Comparison of ENCODE assay signal across 9 cellular contexts in genomic region chr7:92057375-92057774, GRCh38.
DNase-seq lines count a peak whose midpoint lies in the region; ATAC-seq and TF ChIP-seq lines count a peak whose summit lies in the region.
"Had no signal": no experiment of that assay in that cellular context is flagged by ENCODE, and none has a peak within 500 bp of the region (broad histone marks: within the 10 kb centered on the region; RNA-seq: fewer than 3 reads in every experiment).

No MANE protein-coding gene starts in this region.

- DNase-seq in activated naive CD8-positive, alpha-beta T cell treated with anti-CD3 and anti-CD28 coated beads for 36 hours = no peak
- DNase-seq in kidney tubule cell (ENCODE audit: low spot score) = peak; percentile 3
- no peak for DNase-seq in upper lobe of right lung
- no peak for DNase-seq in GM19240 (ENCODE audit: insufficient read length, low spot score)
- DNase-seq in GF-D8 (lab: John Stamatoyannopoulos, UW) = no peak
- no peak for DNase-seq in vagina (ENCODE audit: extremely low spot score in 2 of 2)
- DNase-seq: activated T-cell treated with anti-CD3 and anti-CD28 coated beads, Interleukin-2, amount 50 U/mL, for 24 hours had no signal

- H3K4me3 Mint-ChIP-seq in activated naive CD8-positive, alpha-beta T cell = peak overlapping the region; percentile 43
- H3K4me3 Mint-ChIP-seq in activated naive CD8-positive, alpha-beta T cell treated with anti-CD3 and anti-CD28 coated beads for 36 hours = no peak overlapping the region
- H3K4me3 Mint-ChIP-seq in brain = peak overlapping the region in 1 of 5 experiments; percentile 57

- no peaks in the 10 kb centered on the region for H3K9me3 ChIP-seq in upper lobe of right lung
- H3K9me3 ChIP-seq in vagina = no peaks in the 10 kb centered on the region

- H3K9me3 Mint-ChIP-seq in activated naive CD8-positive, alpha-beta T cell (ENCODE audit: low read depth) = no peaks in the 10 kb centered on the region
- H3K9me3 Mint-ChIP-seq in activated naive CD8-positive, alpha-beta T cell treated with anti-CD3 and anti-CD28 coated beads for 36 hours = no peaks in the 10 kb centered on the region
- no peaks in the 10 kb centered on the region for H3K9me3 Mint-ChIP-seq in brain
- H3K9me3 Mint-ChIP-seq: activated T-cell treated with anti-CD3 and anti-CD28 coated beads, Interleukin-2, amount 50 U/mL, for 24 hours had no signal

- H3K36me3 Mint-ChIP-seq in activated naive CD8-positive, alpha-beta T cell = peaks cover 8% of the 10 kb centered on the region
- H3K36me3 Mint-ChIP-seq in activated naive CD8-positive, alpha-beta T cell treated with anti-CD3 and anti-CD28 coated beads for 36 hours = peaks cover 3% of the 10 kb centered on the region
- H3K36me3 Mint-ChIP-seq in brain = peaks cover 18% of the 10 kb centered on the region

- no peaks in the 10 kb centered on the region for H3K27me3 ChIP-seq in upper lobe of right lung
- no peaks in the 10 kb centered on the region for H3K27me3 ChIP-seq in vagina

- ATAC-seq in upper lobe of right lung = peak; percentile 72

- no peak overlapping the region for H3K27ac Mint-ChIP-seq in activated naive CD8-positive, alpha-beta T cell
- H3K27ac Mint-ChIP-seq in activated naive CD8-positive, alpha-beta T cell treated with anti-CD3 and anti-CD28 coated beads for 36 hours = no peak overlapping the region
- peak overlapping the region in 3 of 5 experiments; percentile 54 to 88 (median 76) for H3K27ac Mint-ChIP-seq in brain
- H3K27ac Mint-ChIP-seq: activated T-cell treated with anti-CD3 and anti-CD28 coated beads, Interleukin-2, amount 50 U/mL, for 24 hours had no signal

- H3K4me1 ChIP-seq in upper lobe of right lung (peaks cover 15% of the 10 kb centered on the region), vagina (peaks cover 11% of the 10 kb centered on the region)

- no peak for TF ChIP-seq CTCF in brain (conservative IDR thresholded peaks at IDR 0.05)
- TF ChIP-seq CTCF in upper lobe of right lung (IDR thresholded peaks at IDR 0.05) = no peak
- TF ChIP-seq CTCF in vagina (IDR thresholded peaks at IDR 0.05) = no peak

- H3K36me3 ChIP-seq in upper lobe of right lung (peaks cover 13% of the 10 kb centered on the region), vagina (peaks cover 0 to 17% of the 10 kb centered on the region in 2 donors)

- peaks cover 22% of the 10 kb centered on the region for H3K4me1 Mint-ChIP-seq in activated naive CD8-positive, alpha-beta T cell (ENCODE audit: low read depth)
- peaks cover 16% of the 10 kb centered on the region for H3K4me1 Mint-ChIP-seq in activated naive CD8-positive, alpha-beta T cell treated with anti-CD3 and anti-CD28 coated beads for 36 hours
- peaks cover 17% of the 10 kb centered on the region for H3K4me1 Mint-ChIP-seq in brain

- H3K27me3 Mint-ChIP-seq in activated naive CD8-positive, alpha-beta T cell = no peaks in the 10 kb centered on the region
- H3K27me3 Mint-ChIP-seq in activated naive CD8-positive, alpha-beta T cell treated with anti-CD3 and anti-CD28 coated beads for 36 hours = no peaks in the 10 kb centered on the region
- no peaks in the 10 kb centered on the region for H3K27me3 Mint-ChIP-seq in brain
- H3K27me3 Mint-ChIP-seq: activated T-cell treated with anti-CD3 and anti-CD28 coated beads, Interleukin-2, amount 50 U/mL, for 24 hours had no signal

- intact Hi-C loops in upper lobe of right lung (cut with DNase I) (no loop called here), vagina (cut with DNase I) (no loop called here)

- H3K27ac ChIP-seq in upper lobe of right lung = no peak overlapping the region
- no peak overlapping the region for H3K27ac ChIP-seq in vagina

- no peak for TF ChIP-seq POLR2A in vagina (IDR thresholded peaks at IDR 0.05)

- no peak overlapping the region for H3K4me3 ChIP-seq in upper lobe of right lung
- H3K4me3 ChIP-seq in vagina = no peak overlapping the region

Comparison
In these comparisons a context has a peak if more than half of its experiments do, and no peak if none do; other contexts are left out.
1. H3K27ac Mint-ChIP-seq: peak in brain (3 of 5); none in activated naive CD8-positive, alpha-beta T cell (single experiment) and activated naive CD8-positive, alpha-beta T cell treated with anti-CD3 and anti-CD28 coated beads for 36 hours (single experiment).